Comparison of ENCODE assay signal across 1 cellular context in genomic region chr1:241847796-241848668, GRCh38.
TF ChIP-seq lines count a peak whose summit lies in the region.

Gene EXO1, plus strand, starts transcription at chr1:241848204. Its CDS starts 2,222 bp downstream, at chr1:241850426.

TF ChIP-seq in K562, 482 proteins besides CTCF, POLR2A, EP300 and RAD21 (continued from another document and continues in another):
- TF ChIP-seq, protein P1, sequence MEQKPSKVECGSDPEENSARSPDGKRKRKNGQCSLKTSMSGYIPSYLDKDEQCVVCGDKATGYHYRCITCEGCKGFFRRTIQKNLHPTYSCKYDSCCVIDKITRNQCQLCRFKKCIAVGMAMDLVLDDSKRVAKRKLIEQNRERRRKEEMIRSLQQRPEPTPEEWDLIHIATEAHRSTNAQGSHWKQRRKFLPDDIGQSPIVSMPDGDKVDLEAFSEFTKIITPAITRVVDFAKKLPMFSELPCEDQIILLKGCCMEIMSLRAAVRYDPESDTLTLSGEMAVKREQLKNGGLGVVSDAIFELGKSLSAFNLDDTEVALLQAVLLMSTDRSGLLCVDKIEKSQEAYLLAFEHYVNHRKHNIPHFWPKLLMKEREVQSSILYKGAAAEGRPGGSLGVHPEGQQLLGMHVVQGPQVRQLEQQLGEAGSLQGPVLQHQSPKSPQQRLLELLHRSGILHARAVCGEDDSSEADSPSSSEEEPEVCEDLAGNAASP (IDR thresholded peaks at IDR 0.05): no peak
- TF ChIP-seq MAFK (IDR thresholded peaks at IDR 0.05; ENCODE audit: low read length): peak; percentile 31
- TF ChIP-seq ZNF143 (CRISPR knock-in tag; IDR thresholded peaks at IDR 0.05): peak; percentile 98
- peak; percentile 96 for TF ChIP-seq HDAC2 (IDR thresholded peaks at IDR 0.05)
- TF ChIP-seq ZZZ3 (IDR thresholded peaks at IDR 0.05): peak; percentile 83
- peak; percentile 85 for TF ChIP-seq ZNF766 (CRISPR knock-in tag; conservative IDR thresholded peaks at IDR 0.05)
- TF ChIP-seq ZC3H8 (IDR thresholded peaks at IDR 0.05): peak; percentile 62; the same call in 1 of the 2 replicates
- peak; percentile 89 for TF ChIP-seq ETV5 (CRISPR knock-in tag; IDR thresholded peaks at IDR 0.05; ENCODE audit: low read depth)
- TF ChIP-seq GTF2E2 (tag; IDR thresholded peaks at IDR 0.05): peak; percentile 94
- peak; percentile 26 for TF ChIP-seq ASH1L (IDR thresholded peaks at IDR 0.05; ENCODE audit: borderline replicate concordance, low read depth, partially characterized antibody)
- TF ChIP-seq GABPB1 (CRISPR knock-in tag; IDR thresholded peaks at IDR 0.05): peak; percentile 97
- peak in 1 of 2 experiments; percentile 57; a peak in 2 of 4 replicates for TF ChIP-seq CSDE1 (IDR thresholded peaks at IDR 0.05)
- TF ChIP-seq, protein P2, sequence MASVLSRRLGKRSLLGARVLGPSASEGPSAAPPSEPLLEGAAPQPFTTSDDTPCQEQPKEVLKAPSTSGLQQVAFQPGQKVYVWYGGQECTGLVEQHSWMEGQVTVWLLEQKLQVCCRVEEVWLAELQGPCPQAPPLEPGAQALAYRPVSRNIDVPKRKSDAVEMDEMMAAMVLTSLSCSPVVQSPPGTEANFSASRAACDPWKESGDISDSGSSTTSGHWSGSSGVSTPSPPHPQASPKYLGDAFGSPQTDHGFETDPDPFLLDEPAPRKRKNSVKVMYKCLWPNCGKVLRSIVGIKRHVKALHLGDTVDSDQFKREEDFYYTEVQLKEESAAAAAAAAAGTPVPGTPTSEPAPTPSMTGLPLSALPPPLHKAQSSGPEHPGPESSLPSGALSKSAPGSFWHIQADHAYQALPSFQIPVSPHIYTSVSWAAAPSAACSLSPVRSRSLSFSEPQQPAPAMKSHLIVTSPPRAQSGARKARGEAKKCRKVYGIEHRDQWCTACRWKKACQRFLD (CRISPR knock-in tag; IDR thresholded peaks at IDR 0.05): peak; percentile 96
- TF ChIP-seq, protein P3, sequence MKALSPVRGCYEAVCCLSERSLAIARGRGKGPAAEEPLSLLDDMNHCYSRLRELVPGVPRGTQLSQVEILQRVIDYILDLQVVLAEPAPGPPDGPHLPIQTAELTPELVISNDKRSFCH (CRISPR knock-in tag; IDR thresholded peaks at IDR 0.05): no peak
- TF ChIP-seq, protein P3 (tag; IDR thresholded peaks at IDR 0.05): peak; percentile 100
- peak; percentile 96 for TF ChIP-seq ZNF316 (IDR thresholded peaks at IDR 0.05)
- TF ChIP-seq HMBOX1 (IDR thresholded peaks at IDR 0.05): no peak
- TF ChIP-seq TGIF2 (CRISPR knock-in tag; IDR thresholded peaks at IDR 0.05): peak; percentile 70; the same call in 1 of the 2 replicates
- TF ChIP-seq, protein P4, sequence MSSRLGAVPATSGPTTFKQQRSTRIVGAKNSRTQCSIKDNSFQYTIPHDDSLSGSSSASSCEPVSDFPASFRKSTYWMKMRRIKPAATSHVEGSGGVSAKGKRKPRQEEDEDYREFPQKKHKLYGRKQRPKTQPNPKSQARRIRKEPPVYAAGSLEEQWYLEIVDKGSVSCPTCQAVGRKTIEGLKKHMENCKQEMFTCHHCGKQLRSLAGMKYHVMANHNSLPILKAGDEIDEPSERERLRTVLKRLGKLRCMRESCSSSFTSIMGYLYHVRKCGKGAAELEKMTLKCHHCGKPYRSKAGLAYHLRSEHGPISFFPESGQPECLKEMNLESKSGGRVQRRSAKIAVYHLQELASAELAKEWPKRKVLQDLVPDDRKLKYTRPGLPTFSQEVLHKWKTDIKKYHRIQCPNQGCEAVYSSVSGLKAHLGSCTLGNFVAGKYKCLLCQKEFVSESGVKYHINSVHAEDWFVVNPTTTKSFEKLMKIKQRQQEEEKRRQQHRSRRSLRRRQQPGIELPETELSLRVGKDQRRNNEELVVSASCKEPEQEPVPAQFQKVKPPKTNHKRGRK (tag; IDR thresholded peaks at IDR 0.05): no peak
- TF ChIP-seq TAF7 (tag; IDR thresholded peaks at IDR 0.05): peak; percentile 64; the same call in 1 of the 2 replicates
- peak; percentile 7 for TF ChIP-seq CTCFL (IDR thresholded peaks at IDR 0.05; ENCODE audit: borderline replicate concordance, insufficient read depth, low read depth, low read length, poor library complexity, severe bottlenecking)
- TF ChIP-seq, protein P5, sequence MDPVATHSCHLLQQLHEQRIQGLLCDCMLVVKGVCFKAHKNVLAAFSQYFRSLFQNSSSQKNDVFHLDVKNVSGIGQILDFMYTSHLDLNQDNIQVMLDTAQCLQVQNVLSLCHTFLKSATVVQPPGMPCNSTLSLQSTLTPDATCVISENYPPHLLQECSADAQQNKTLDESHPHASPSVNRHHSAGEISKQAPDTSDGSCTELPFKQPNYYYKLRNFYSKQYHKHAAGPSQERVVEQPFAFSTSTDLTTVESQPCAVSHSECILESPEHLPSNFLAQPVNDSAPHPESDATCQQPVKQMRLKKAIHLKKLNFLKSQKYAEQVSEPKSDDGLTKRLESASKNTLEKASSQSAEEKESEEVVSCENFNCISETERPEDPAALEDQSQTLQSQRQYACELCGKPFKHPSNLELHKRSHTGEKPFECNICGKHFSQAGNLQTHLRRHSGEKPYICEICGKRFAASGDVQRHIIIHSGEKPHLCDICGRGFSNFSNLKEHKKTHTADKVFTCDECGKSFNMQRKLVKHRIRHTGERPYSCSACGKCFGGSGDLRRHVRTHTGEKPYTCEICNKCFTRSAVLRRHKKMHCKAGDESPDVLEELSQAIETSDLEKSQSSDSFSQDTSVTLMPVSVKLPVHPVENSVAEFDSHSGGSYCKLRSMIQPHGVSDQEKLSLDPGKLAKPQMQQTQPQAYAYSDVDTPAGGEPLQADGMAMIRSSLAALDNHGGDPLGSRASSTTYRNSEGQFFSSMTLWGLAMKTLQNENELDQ (CRISPR knock-in tag; IDR thresholded peaks at IDR 0.05; ENCODE audit: borderline replicate concordance): 0 out of 2 replicates have a peak, but pooled peaks have one; percentile 89
- peak; percentile 93 for TF ChIP-seq EP400 (IDR thresholded peaks at IDR 0.05)
- TF ChIP-seq TBL1XR1 (IDR thresholded peaks at IDR 0.05; ENCODE audit: low read length in 2 of 2): peak in 1 of 2 experiments; percentile 63; a peak in 1 of 4 replicates
- TF ChIP-seq MTA1 (IDR thresholded peaks at IDR 0.05; ENCODE audit: borderline replicate concordance): peak; percentile 98
- no peak for TF ChIP-seq WHSC1 (IDR thresholded peaks at IDR 0.05; ENCODE audit: low read length)
- no peak for TF ChIP-seq BRD4 (IDR thresholded peaks at IDR 0.05)
- peak; percentile 98 for TF ChIP-seq GMEB1 (CRISPR knock-in tag; IDR thresholded peaks at IDR 0.05)
- TF ChIP-seq MYBL2 (IDR thresholded peaks at IDR 0.05; ENCODE audit: low read depth): peak; percentile 9; the same call in 1 of the 2 replicates
- TF ChIP-seq MYBL2 (CRISPR knock-in tag; IDR thresholded peaks at IDR 0.05; ENCODE audit: borderline replicate concordance): no peak
- TF ChIP-seq HDGF (IDR thresholded peaks at IDR 0.05): no peak
- peak; percentile 73; the same call in 1 of the 2 replicates for TF ChIP-seq CTBP1 (IDR thresholded peaks at IDR 0.05; ENCODE audit: borderline replicate concordance)
- peak; percentile 49 to 56; a peak in 3 of 4 replicates for TF ChIP-seq TRIM24 (IDR thresholded peaks at IDR 0.05)
- TF ChIP-seq MXI1 (IDR thresholded peaks at IDR 0.05; ENCODE audit: low read depth, low read length): peak; percentile 77; the same call in 1 of the 2 replicates
- TF ChIP-seq CEBPG (CRISPR knock-in tag; IDR thresholded peaks at IDR 0.05): peak; percentile 76
- peak; percentile 52 to 74; a peak in 2 of 4 replicates for TF ChIP-seq CEBPG (tag; conservative IDR thresholded peaks at IDR 0.05 in 1 of 2, IDR thresholded peaks at IDR 0.05 in 1 of 2)
- TF ChIP-seq ZKSCAN3 (CRISPR knock-in tag; IDR thresholded peaks at IDR 0.05): no peak
- peak; percentile 24 to 89 for TF ChIP-seq AFF1 (IDR thresholded peaks at IDR 0.05; ENCODE audit: low read depth in 1 of 2, partially characterized antibody in 2 of 2)
- TF ChIP-seq SUPT5H (IDR thresholded peaks at IDR 0.05): peak; percentile 96
- TF ChIP-seq, protein P6, sequence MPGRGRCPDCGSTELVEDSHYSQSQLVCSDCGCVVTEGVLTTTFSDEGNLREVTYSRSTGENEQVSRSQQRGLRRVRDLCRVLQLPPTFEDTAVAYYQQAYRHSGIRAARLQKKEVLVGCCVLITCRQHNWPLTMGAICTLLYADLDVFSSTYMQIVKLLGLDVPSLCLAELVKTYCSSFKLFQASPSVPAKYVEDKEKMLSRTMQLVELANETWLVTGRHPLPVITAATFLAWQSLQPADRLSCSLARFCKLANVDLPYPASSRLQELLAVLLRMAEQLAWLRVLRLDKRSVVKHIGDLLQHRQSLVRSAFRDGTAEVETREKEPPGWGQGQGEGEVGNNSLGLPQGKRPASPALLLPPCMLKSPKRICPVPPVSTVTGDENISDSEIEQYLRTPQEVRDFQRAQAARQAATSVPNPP (IDR thresholded peaks at IDR 0.05; ENCODE audit: borderline replicate concordance, insufficient read depth, insufficient read length): no peak
- peak; percentile 98 for TF ChIP-seq CREB1 (IDR thresholded peaks at IDR 0.05)
- TF ChIP-seq CREB1 (CRISPR knock-in tag; IDR thresholded peaks at IDR 0.05): peak; percentile 98
- peak in 1 of 2 experiments; percentile 28; a peak in 1 of 4 replicates for TF ChIP-seq ARNT (IDR thresholded peaks at IDR 0.05)
